In the genomic region with DNA sequence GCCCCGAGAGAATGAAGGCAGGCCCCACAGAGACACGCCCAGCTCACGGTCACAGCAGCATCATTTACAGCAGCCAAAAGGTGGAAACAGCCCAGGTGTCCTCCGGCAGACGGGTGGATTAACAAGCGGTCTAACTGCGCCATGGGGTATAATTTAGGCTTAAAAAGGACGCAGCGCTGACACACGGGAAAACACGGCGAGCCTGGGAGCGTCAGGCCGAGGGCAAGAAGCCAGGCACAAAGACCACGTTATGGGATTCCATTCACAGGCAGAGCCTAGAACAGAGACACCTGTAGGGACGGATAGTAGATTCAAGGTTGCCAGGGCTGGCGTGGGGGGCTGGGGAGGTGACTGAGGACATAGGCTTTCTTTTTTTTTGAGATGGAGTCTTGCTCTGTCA, we compare ENCODE assay signal across 35 cellular contexts. TPM values are rescaled to one million over a fixed set of nuclear protein-coding genes. Genes with fewer than 3 reads are reported as not detected.
"Had no signal": no experiment of that assay in that cellular context is flagged by ENCODE, and none has a peak within 500 bp of the region (broad histone marks: within the 10 kb centered on the region; RNA-seq: fewer than 3 reads in every experiment).

No MANE protein-coding gene starts in this region.

- ATAC-seq: left colon; left lung; mucosa of descending colon; naive thymus-derived CD4-positive, alpha-beta T cell; natural killer cell treated with Interleukin-12 subunit alpha and Interleukin-12 subunit beta and Interleukin-15 and Interleukin-18, amount 100 ng/mL, for 72 hours; psoas muscle; right lobe of liver; stimulated activated memory B cell treated with anti-CD40 and anti-IgM and Interleukin-4, amounts not matched to agents 10 μg/mL and 1 μg/mL and 100 μg/mL, for 72 hours; stimulated activated naive CD8-positive, alpha-beta T cell treated with anti-CD3 and anti-CD28 coated beads, Interleukin-15, amount 100 ng/mL, for 72 hours had no signal

- H3K9me3 ChIP-seq: left lung, mucosa of descending colon, neutrophil, psoas muscle, right lobe of liver, tibial nerve, uterus had no signal

- H2AFZ ChIP-seq: parathyroid adenoma had no signal

- H3K27ac Mint-ChIP-seq: memory B cell; natural killer cell treated with Interleukin-12 subunit alpha and Interleukin-12 subunit beta and Interleukin-15 and Interleukin-18, amount 100 ng/mL, for 72 hours; stimulated activated memory B cell treated with anti-CD40 and anti-IgM and Interleukin-4, amounts not matched to agents 10 μg/mL and 1 μg/mL and 100 μg/mL, for 72 hours; stimulated activated naive CD8-positive, alpha-beta T cell treated with anti-CD3 and anti-CD28 coated beads, Interleukin-15, amount 100 ng/mL, for 72 hours; type B pancreatic cell had no signal

- H3K9ac ChIP-seq: parathyroid adenoma had no signal

- H3K79me2 ChIP-seq: parathyroid adenoma had no signal

- H3K27ac ChIP-seq: left lung, neutrophil, parathyroid adenoma, psoas muscle, right lobe of liver, tibial nerve, uterus had no signal

- H3K4me1 ChIP-seq: left lung, parathyroid adenoma, psoas muscle, right lobe of liver, tibial nerve, uterus had no signal

- DNase-seq: hippocampal formation; kidney glomerular epithelial cell; left colon; midbrain; mucosa of descending colon; naive thymus-derived CD4-positive, alpha-beta T cell; occipital lobe; psoas muscle; right lobe of liver; stimulated activated CD4-positive, alpha-beta T cell treated with anti-CD3 and anti-CD28 coated beads, Interleukin-1b, Interleukin-23, amount 100 ng/mL, for 48 hours; stimulated activated CD4-positive, alpha-beta T cell treated with anti-CD3 and anti-CD28 coated beads, Interleukin-2, amount 100 ng/mL, for 48 hours; stimulated activated CD4-positive, alpha-beta T cell treated with anti-CD3 and anti-CD28 coated beads, Interleukin-4, amount 100 ng/mL, for 4 hours; stimulated activated CD8-positive, alpha-beta memory T cell treated with anti-CD3 and anti-CD28 coated beads, Interleukin-4, amount 100 ng/mL, for 48 hours; stimulated activated naive CD4-positive, alpha-beta T cell treated with Interleukin-2 at 50 U/mL for 16 hours; stimulated activated naive CD8-positive, alpha-beta T cell treated with anti-CD3 and anti-CD28 coated beads, Interleukin-15, amount 100 ng/mL, for 72 hours; substantia nigra; uterus had no signal

- H3K36me3 ChIP-seq: left lung, neutrophil, right lobe of liver, tibial nerve, uterus had no signal

- H3K36me3 Mint-ChIP-seq: memory B cell; naive thymus-derived CD4-positive, alpha-beta T cell; natural killer cell treated with Interleukin-12 subunit alpha and Interleukin-12 subunit beta and Interleukin-15 and Interleukin-18, amount 100 ng/mL, for 72 hours; stimulated activated memory B cell treated with anti-CD40 and anti-IgM and Interleukin-4, amounts not matched to agents 10 μg/mL and 1 μg/mL and 100 μg/mL, for 72 hours; type B pancreatic cell had no signal

- H3K4me2 ChIP-seq: smooth muscle cell had no signal

- H3K4me3 ChIP-seq: left lung, mucosa of descending colon, psoas muscle, right lobe of liver, smooth muscle cell, tibial nerve, uterus had no signal

- H3K9me3 Mint-ChIP-seq: memory B cell; natural killer cell treated with Interleukin-12 subunit alpha and Interleukin-12 subunit beta and Interleukin-15 and Interleukin-18, amount 100 ng/mL, for 72 hours; stimulated activated memory B cell treated with anti-CD40 and anti-IgM and Interleukin-4, amounts not matched to agents 10 μg/mL and 1 μg/mL and 100 μg/mL, for 72 hours; stimulated activated naive CD8-positive, alpha-beta T cell treated with anti-CD3 and anti-CD28 coated beads, Interleukin-15, amount 100 ng/mL, for 72 hours; type B pancreatic cell had no signal

- H3K4me3 Mint-ChIP-seq: memory B cell; naive thymus-derived CD4-positive, alpha-beta T cell; natural killer cell treated with Interleukin-12 subunit alpha and Interleukin-12 subunit beta and Interleukin-15 and Interleukin-18, amount 100 ng/mL, for 72 hours; stimulated activated memory B cell treated with anti-CD40 and anti-IgM and Interleukin-4, amounts not matched to agents 10 μg/mL and 1 μg/mL and 100 μg/mL, for 72 hours; stimulated activated naive CD8-positive, alpha-beta T cell treated with anti-CD3 and anti-CD28 coated beads, Interleukin-15, amount 100 ng/mL, for 72 hours; type B pancreatic cell had no signal

- H3K4me1 Mint-ChIP-seq: memory B cell; naive thymus-derived CD4-positive, alpha-beta T cell; stimulated activated memory B cell treated with anti-CD40 and anti-IgM and Interleukin-4, amounts not matched to agents 10 μg/mL and 1 μg/mL and 100 μg/mL, for 72 hours; stimulated activated naive CD8-positive, alpha-beta T cell treated with anti-CD3 and anti-CD28 coated beads, Interleukin-15, amount 100 ng/mL, for 72 hours had no signal

- H3K27me3 ChIP-seq: right lobe of liver had no signal

RNA-seq across cellular contexts. Expression of gene LHX3, which starts 49.4 kb away (rescaled TPM):
- total RNA-seq: left colon, left lung, lung microvascular endothelial cell, mesenteric fat pad, mucosa of descending colon, myocyte, occipital lobe, osteocyte, posterior vena cava, psoas muscle, right lobe of liver, skeletal muscle tissue, smooth muscle cell, tibial nerve, ureter, uterus had no signal
- polyA plus RNA-seq: keratinocyte; naive thymus-derived CD4-positive, alpha-beta T cell; neural cell; psoas muscle; smooth muscle cell had no signal
